ENCODE assay signal across 15 cellular contexts in genomic region chr22:20952544-20953341, GRCh38. TPM values are rescaled to one million over a fixed set of nuclear protein-coding genes. Genes with fewer than 3 reads are reported as not detected.
DNase-seq lines count a peak whose midpoint lies in the region; ATAC-seq, FAIRE-seq and TF ChIP-seq lines count a peak whose summit lies in the region.
"Had no signal": no experiment of that assay in that cellular context is flagged by ENCODE, and none has a peak within 500 bp of the region (broad histone marks: within the 10 kb centered on the region; RNA-seq: fewer than 3 reads in every experiment).

No MANE protein-coding gene starts in this region.

- H3K9ac ChIP-seq in duodenal mucosa (ENCODE audit: low read depth in 1 of 2, low read length in 2 of 2) = peak overlapping the region; percentile 32 to 36
- H3K9ac ChIP-seq in trophoblast cell (ENCODE audit: low read length) = no peak overlapping the region
- H3K9ac ChIP-seq: parathyroid adenoma had no signal

- H2AK5ac ChIP-seq in trophoblast cell (ENCODE audit: low read length) = no peak overlapping the region

- no peak overlapping the region for H2BK120ac ChIP-seq in trophoblast cell (ENCODE audit: insufficient read depth, low read length, poor library complexity)

- peak overlapping the region; percentile 55 for H3K4ac ChIP-seq in trophoblast cell (ENCODE audit: low read depth, low read length)

- H2BK12ac ChIP-seq in trophoblast cell (ENCODE audit: low read length) = peak overlapping the region; percentile 8

- peaks cover 4% of the 10 kb centered on the region for H3K79me2 ChIP-seq in trophoblast cell (ENCODE audit: control insufficient read depth, insufficient read depth, low read length, poor library complexity)

- peaks cover 12% of the 10 kb centered on the region for H3K79me1 ChIP-seq in trophoblast cell (ENCODE audit: low read length)

- no peak overlapping the region for H2BK5ac ChIP-seq in trophoblast cell (ENCODE audit: low read depth, low read length, poor library complexity)

- no CpG with 5 or more reads among the region's 13 CpGs for WGBS in trophoblast cell (ENCODE audit: extremely low coverage, insufficient coverage, insufficient read length)

- H3K4me1 ChIP-seq in duodenal mucosa (ENCODE audit: control insufficient read depth in 1 of 2, insufficient read depth in 2 of 2, low read length in 2 of 2) (peaks cover 61 to 83% of the 10 kb centered on the region in 2 donors), trophoblast cell (ENCODE audit: control insufficient read depth in 1 of 2, insufficient read depth in 2 of 2, low read length in 2 of 2) (peaks cover 22 to 39% of the 10 kb centered on the region in 2 experiments)
- H3K4me1 ChIP-seq: parathyroid adenoma had no signal

- H3K9me3 ChIP-seq in duodenal mucosa (ENCODE audit: control insufficient read depth in 1 of 2, low read length in 2 of 2) (no peaks in the 10 kb centered on the region), trophoblast cell (ENCODE audit: insufficient read depth, low read depth, low read length) (no peaks in the 10 kb centered on the region)
- H3K9me3 ChIP-seq: ascending aorta, thyroid gland had no signal

- TF ChIP-seq POLR2A in GM12891 (IDR thresholded peaks at IDR 0.05; ENCODE audit: low read depth, low read length) = no peak

- H3K27me3 ChIP-seq in duodenal mucosa (ENCODE audit: control insufficient read depth in 1 of 2, insufficient read depth in 2 of 2, low read length in 2 of 2) = no peaks in the 10 kb centered on the region
- H3K27me3 ChIP-seq in trophoblast cell (ENCODE audit: insufficient read depth, low read length) = no peaks in the 10 kb centered on the region
- H3K27me3 ChIP-seq: ascending aorta, thyroid gland had no signal

- ATAC-seq in HG03565 (IDR thresholded peaks at IDR 0.05; ENCODE audit: unreplicated experiment) = no peak

- H4K91ac ChIP-seq in trophoblast cell (ENCODE audit: low read depth, low read length) = peak overlapping the region; percentile 21

- no peak overlapping the region for H3K4me2 ChIP-seq in trophoblast cell (ENCODE audit: low read length)

- FAIRE-seq in GM12891 (lab: Jason Lieb, UNC) = no peak
- FAIRE-seq: TTC549 had no signal

- DNase-seq in DMS53 (lab: John Stamatoyannopoulos, UW) (peak; percentile 88), NCI-H524 (lab: John Stamatoyannopoulos, UW) (peak; percentile 81 to 93), trophoblast cell (no peak), HuH-7 (ENCODE audit: low spot score) (no peak), GM12891 (ENCODE audit: insufficient read length, low spot score) (no peak), NCI-H1694 (lab: John Stamatoyannopoulos, UW) (no peak)
- DNase-seq: activated effector memory CD4-positive, alpha-beta T cell treated with Interleukin-2 at 50 U/mL for 16 hours; mesenchymal stem cell; stimulated activated CD4-positive, alpha-beta T cell treated with anti-CD3 and anti-CD28 coated beads, Interleukin-2, amount 100 ng/mL, for 24 hours; thyroid gland had no signal

- peak overlapping the region; percentile 75 for H3K27ac ChIP-seq in duodenal mucosa (ENCODE audit: low read depth, low read length)
- H3K27ac ChIP-seq in trophoblast cell (ENCODE audit: low read depth, low read length) = no peak overlapping the region
- H3K27ac ChIP-seq: ascending aorta, parathyroid adenoma, thyroid gland had no signal

- H4K12ac ChIP-seq in trophoblast cell (ENCODE audit: low read depth, low read length) = no peak overlapping the region

- no peak overlapping the region for H3K23ac ChIP-seq in trophoblast cell (ENCODE audit: low read length)

- no peak overlapping the region for H2AFZ ChIP-seq in trophoblast cell (ENCODE audit: insufficient read depth, low read length, poor library complexity)
- H2AFZ ChIP-seq: parathyroid adenoma had no signal

- H3K4me3 ChIP-seq in duodenal mucosa (ENCODE audit: low read depth in 1 of 2, low read length in 2 of 2) = peak overlapping the region; percentile 30 to 50
- no peak overlapping the region for H3K4me3 ChIP-seq in trophoblast cell (ENCODE audit: low read depth, low read length)
- H3K4me3 ChIP-seq: ascending aorta, thyroid gland had no signal

- no peak overlapping the region for H3K14ac ChIP-seq in trophoblast cell (ENCODE audit: low read length)

- H3K36me3 ChIP-seq in duodenal mucosa (ENCODE audit: control insufficient read depth in 1 of 2, insufficient read depth in 2 of 2, low read length in 2 of 2) (peaks cover 11 to 29% of the 10 kb centered on the region in 2 donors), trophoblast cell (ENCODE audit: control insufficient read depth in 1 of 2, insufficient read depth in 2 of 2, low read length in 2 of 2) (peaks cover 15 to 26% of the 10 kb centered on the region in 2 experiments)

- H3K18ac ChIP-seq in trophoblast cell (ENCODE audit: low read length) = no peak overlapping the region

- peak overlapping the region; percentile 23 for H4K8ac ChIP-seq in trophoblast cell (ENCODE audit: low read depth, low read length)

TF ChIP-seq in GM12891, 5 proteins besides CTCF, POLR2A, EP300 and RAD21:
- TF ChIP-seq PAX5 (IDR thresholded peaks at IDR 0.05; ENCODE audit: insufficient read depth, low read length, severe bottlenecking) (no peak), SPI1 (IDR thresholded peaks at IDR 0.05; ENCODE audit: low read depth, low read length) (no peak), TAF1 (IDR thresholded peaks at IDR 0.05; ENCODE audit: low read depth, low read length) (no peak), POLR2AphosphoS5 (IDR thresholded peaks at IDR 0.05; ENCODE audit: low read depth, low read length) (no peak), POU2F2 (IDR thresholded peaks at IDR 0.05; ENCODE audit: low read depth, low read length) (no peak)

RNA-seq across cellular contexts. Expression of gene AIFM3, which starts 14.3 kb away (rescaled TPM):
- polyA plus RNA-seq in trophoblast cell (2013) = 0.31 and 0.49 TPM in 2 replicates
- polyA plus RNA-seq in GM12891 (2012; ENCODE audit: low read depth, missing spikeins) = 0.98 TPM

RNA-seq across cellular contexts. Expression of gene LZTR1, which starts 29.4 kb away (rescaled TPM):
- polyA plus RNA-seq in trophoblast cell (2013) = 17.9 and 19.9 TPM in 2 replicates
- polyA plus RNA-seq in GM12891 (2012; ENCODE audit: low read depth, missing spikeins) = 18.2 TPM

RNA-seq across cellular contexts. Expression of gene CRKL, which starts 35.5 kb away (rescaled TPM):
- polyA plus RNA-seq in trophoblast cell (2013) = 43.3 and 44.5 TPM in 2 replicates
- 15.2 TPM for polyA plus RNA-seq in GM12891 (2012; ENCODE audit: low read depth, missing spikeins)

RNA-seq across cellular contexts. Expression of gene THAP7, which starts 49.2 kb away (rescaled TPM):
- 16.1 and 17.0 TPM in 2 replicates for polyA plus RNA-seq in trophoblast cell (2013)
- polyA plus RNA-seq in GM12891 (2012; ENCODE audit: low read depth, missing spikeins) = 18.9 TPM

Comparison
In these comparisons a context has a peak if more than half of its experiments do, and no peak if none do; other contexts are left out.
1. DNase-seq: peak in DMS53 (single experiment) and NCI-H524 (2 of 2); none in trophoblast cell (0 of 2), HuH-7 (single experiment), GM12891 (single experiment) and NCI-H1694 (single experiment).